In the genomic region with DNA sequence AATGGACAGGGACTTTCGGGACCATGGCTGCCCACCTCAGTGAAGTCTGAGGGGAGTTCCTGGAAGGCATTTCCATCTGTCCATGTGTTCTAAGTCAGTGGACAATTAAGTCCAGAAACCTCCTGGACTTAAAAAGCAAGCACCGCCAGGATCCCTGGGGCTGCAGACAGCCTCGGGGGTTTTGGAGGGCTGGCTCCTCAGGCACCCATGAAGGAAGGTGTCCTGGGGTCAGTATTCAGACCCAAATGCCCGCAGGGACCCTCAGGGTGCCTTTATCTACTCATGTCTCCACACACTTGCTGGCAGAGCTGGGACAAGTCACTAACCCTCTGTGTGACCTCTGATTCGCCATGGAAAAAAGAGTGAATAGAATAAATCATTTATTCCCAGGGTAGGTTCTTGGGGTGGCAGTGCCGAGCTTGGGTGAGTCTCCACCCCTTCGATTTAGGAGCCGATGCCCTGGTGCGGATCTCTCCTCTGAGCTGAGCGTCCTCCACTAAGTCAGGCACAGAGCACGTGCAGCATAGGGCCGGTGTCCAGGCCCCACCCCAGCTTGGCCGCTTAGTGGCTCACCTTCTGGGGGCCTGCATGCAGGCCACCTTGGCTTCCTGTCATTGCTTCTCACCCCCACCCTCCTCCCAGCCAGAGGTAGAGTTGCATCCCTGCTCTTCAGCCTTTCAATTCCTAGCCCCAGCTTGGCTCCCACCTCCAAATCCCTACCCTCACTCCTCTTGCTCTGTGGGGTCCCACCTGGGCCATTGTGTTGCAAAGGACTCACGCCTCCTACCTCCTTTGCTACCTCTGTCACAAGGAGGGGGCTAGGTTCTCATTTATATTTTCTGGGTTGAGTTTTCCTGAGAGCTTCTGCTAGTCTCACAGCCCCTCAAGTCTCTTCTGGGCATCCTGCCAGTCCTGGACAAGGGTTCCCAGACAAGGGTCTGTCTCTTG, we compare ENCODE assay signal across 16 cellular contexts. TPM values are rescaled to one million over a fixed set of nuclear protein-coding genes. Genes with fewer than 3 reads are reported as not detected.
DNase-seq lines count a peak whose midpoint lies in the region; ATAC-seq and TF ChIP-seq lines count a peak whose summit lies in the region.
"Had no signal": no experiment of that assay in that cellular context is flagged by ENCODE, and none has a peak within 500 bp of the region (broad histone marks: within the 10 kb centered on the region; RNA-seq: fewer than 3 reads in every experiment).

No MANE protein-coding gene starts in this region.

- no peaks in the 10 kb centered on the region for H3K9me3 Mint-ChIP-seq in CD4-positive, alpha-beta T cell
- H3K9me3 Mint-ChIP-seq in activated naive CD8-positive, alpha-beta T cell treated with anti-CD3 and anti-CD28 coated beads, Interleukin-2, amount 50 U/mL, for 24 hours = no peaks in the 10 kb centered on the region
- H3K9me3 Mint-ChIP-seq in naive B cell = no peaks in the 10 kb centered on the region
- H3K9me3 Mint-ChIP-seq in activated T-cell treated with anti-CD3 and anti-CD28 coated beads, Interleukin-2, amount 50 U/mL, for 4 hours = no peaks in the 10 kb centered on the region
- H3K9me3 Mint-ChIP-seq: activated CD4-positive, alpha-beta T cell treated with anti-CD3 and anti-CD28 coated beads, Interleukin-2, amount 10 ng/mL, durations not matched to agents 7 days and 5 days; activated naive CD4-positive, alpha-beta T cell treated with anti-CD3 and anti-CD28 coated beads for 36 hours had no signal

- H3K4me1 Mint-ChIP-seq in CD4-positive, alpha-beta T cell (ENCODE audit: low read depth) = peaks cover 54% of the 10 kb centered on the region
- peaks cover 64% of the 10 kb centered on the region for H3K4me1 Mint-ChIP-seq in activated naive CD8-positive, alpha-beta T cell treated with anti-CD3 and anti-CD28 coated beads, Interleukin-2, amount 50 U/mL, for 24 hours
- peaks cover 43 to 55% (median 54%) of the 10 kb centered on the region in 3 donors for H3K4me1 Mint-ChIP-seq in naive B cell
- peaks cover 63% of the 10 kb centered on the region for H3K4me1 Mint-ChIP-seq in activated T-cell treated with anti-CD3 and anti-CD28 coated beads, Interleukin-2, amount 50 U/mL, for 4 hours (ENCODE audit: low read depth)

- no peaks in the 10 kb centered on the region for H3K9me3 ChIP-seq in CD4-positive, alpha-beta T cell (ENCODE audit: control insufficient read depth, low read length)
- H3K9me3 ChIP-seq: BLaER1 treated with 17β-estradiol and CSF1 and Interleukin-3, amounts not matched to agents 10 nM and 100 nM had no signal

- no peaks in the 10 kb centered on the region for H3K27me3 ChIP-seq in CD4-positive, alpha-beta T cell (ENCODE audit: control insufficient read depth, insufficient read depth, low read length)
- H3K27me3 ChIP-seq in H7 (ENCODE audit: control insufficient read depth, insufficient read depth, low read length) = no peaks in the 10 kb centered on the region
- H3K27me3 ChIP-seq: BLaER1 treated with 17β-estradiol and CSF1 and Interleukin-3, amounts not matched to agents 10 nM and 100 nM had no signal

- peak overlapping the region; percentile 98 for H3K27ac Mint-ChIP-seq in CD4-positive, alpha-beta T cell
- peak overlapping the region; percentile 90 for H3K27ac Mint-ChIP-seq in activated naive CD8-positive, alpha-beta T cell treated with anti-CD3 and anti-CD28 coated beads, Interleukin-2, amount 50 U/mL, for 24 hours
- peak overlapping the region in 5 of 6 donors; percentile 11 to 99 (median 52) for H3K27ac Mint-ChIP-seq in naive B cell

- ATAC-seq in CD4-positive, alpha-beta T cell (ENCODE audit: poor library complexity) = no peak
- no peak for ATAC-seq in activated naive CD8-positive, alpha-beta T cell treated with anti-CD3 and anti-CD28 coated beads, Interleukin-2, amount 50 U/mL, for 24 hours
- ATAC-seq in naive B cell (ENCODE audit: low read depth in 2 of 2) (no peak), GM18517 (IDR thresholded peaks at IDR 0.05; ENCODE audit: unreplicated experiment) (no peak), HG02588 (IDR thresholded peaks at IDR 0.05; ENCODE audit: unreplicated experiment) (no peak)
- ATAC-seq in activated T-cell treated with anti-CD3 and anti-CD28 coated beads, Interleukin-2, amount 50 U/mL, for 4 hours = no peak

- no peak overlapping the region for H3K27ac ChIP-seq in CD4-positive, alpha-beta T cell (ENCODE audit: low read depth, low read length)

- no peak overlapping the region for H3K4me3 ChIP-seq in H7 (ENCODE audit: insufficient read depth, low read depth, low read length)
- H3K4me3 ChIP-seq: BLaER1 treated with 17β-estradiol and CSF1 and Interleukin-3, amounts not matched to agents 10 nM and 100 nM had no signal

- CTCF ChIA-PET in CD4-positive, alpha-beta T cell (lab: Charles Lee) = no interaction called here

- POLR2A ChIA-PET in CD4-positive, alpha-beta T cell (lab: Charles Lee) = interaction anchor here (1.4 to 2.1 kb wide), 2 partner anchors 10 to 20 kb away, joined by 4 to 8 read pairs; partner anchors contain the start of gene SLC6A6

- intact Hi-C loops in CD4-positive, alpha-beta T cell (cut with DNase I, micrococcal nuclease) = no loop called here

- no peak for TF ChIP-seq CTCF in CD4-positive, alpha-beta T cell (IDR thresholded peaks at IDR 0.05)

- H3K36me3 Mint-ChIP-seq in CD4-positive, alpha-beta T cell (ENCODE audit: low read depth) = peaks cover 35% of the 10 kb centered on the region
- peaks cover 25% of the 10 kb centered on the region for H3K36me3 Mint-ChIP-seq in activated naive CD8-positive, alpha-beta T cell treated with anti-CD3 and anti-CD28 coated beads, Interleukin-2, amount 50 U/mL, for 24 hours (ENCODE audit: low read depth)
- H3K36me3 Mint-ChIP-seq in naive B cell = no peaks in the 10 kb centered on the region
- H3K36me3 Mint-ChIP-seq in activated T-cell treated with anti-CD3 and anti-CD28 coated beads, Interleukin-2, amount 50 U/mL, for 4 hours (ENCODE audit: insufficient read depth) = peaks cover 13% of the 10 kb centered on the region

- H3K36me3 ChIP-seq in H7 (replicated peaks; ENCODE audit: control insufficient read depth, insufficient read depth, low read length) = peaks cover 10% of the 10 kb centered on the region

- no peak overlapping the region for H3K4me3 Mint-ChIP-seq in CD4-positive, alpha-beta T cell
- no peak overlapping the region for H3K4me3 Mint-ChIP-seq in activated naive CD8-positive, alpha-beta T cell treated with anti-CD3 and anti-CD28 coated beads, Interleukin-2, amount 50 U/mL, for 24 hours
- no peak overlapping the region for H3K4me3 Mint-ChIP-seq in naive B cell
- H3K4me3 Mint-ChIP-seq in activated T-cell treated with anti-CD3 and anti-CD28 coated beads, Interleukin-2, amount 50 U/mL, for 4 hours = no peak overlapping the region
- H3K4me3 Mint-ChIP-seq: activated CD4-positive, alpha-beta T cell treated with anti-CD3 and anti-CD28 coated beads, Interleukin-2, amount 10 ng/mL, durations not matched to agents 7 days and 5 days; activated naive CD4-positive, alpha-beta T cell treated with anti-CD3 and anti-CD28 coated beads for 36 hours had no signal

- H3K27me3 Mint-ChIP-seq in CD4-positive, alpha-beta T cell = no peaks in the 10 kb centered on the region
- no peaks in the 10 kb centered on the region for H3K27me3 Mint-ChIP-seq in activated naive CD8-positive, alpha-beta T cell treated with anti-CD3 and anti-CD28 coated beads, Interleukin-2, amount 50 U/mL, for 24 hours
- H3K27me3 Mint-ChIP-seq in naive B cell = no peaks in the 10 kb centered on the region
- no peaks in the 10 kb centered on the region for H3K27me3 Mint-ChIP-seq in activated T-cell treated with anti-CD3 and anti-CD28 coated beads, Interleukin-2, amount 50 U/mL, for 4 hours (ENCODE audit: low read depth)
- H3K27me3 Mint-ChIP-seq: activated CD4-positive, alpha-beta T cell treated with anti-CD3 and anti-CD28 coated beads, Interleukin-2, amount 10 ng/mL, durations not matched to agents 7 days and 5 days had no signal

- no peak for DNase-seq in CD4-positive, alpha-beta T cell
- peak; percentile 90 for DNase-seq in H7
- no peak for DNase-seq in activated naive CD8-positive, alpha-beta T cell treated with anti-CD3 and anti-CD28 coated beads, Interleukin-2, amount 50 U/mL, for 24 hours
- no peak for DNase-seq in naive B cell
- DNase-seq in activated naive CD4-positive, alpha-beta T cell treated with anti-CD3 and anti-CD28 coated beads, Interleukin-2, amount 50 U/mL, for 16 hours = no peak
- DNase-seq in activated T-cell treated with anti-CD3 and anti-CD28 coated beads, Interleukin-2, amount 50 U/mL, for 4 hours = no peak
- DNase-seq: activated CD4-positive, alpha-beta T cell treated with anti-CD3 and anti-CD28 coated beads, Interleukin-2, amount 10 ng/mL, durations not matched to agents 7 days and 5 days; activated naive CD4-positive, alpha-beta T cell treated with anti-CD3 and anti-CD28 coated beads for 36 hours; foreskin melanocyte; KBM-7; kidney glomerular epithelial cell; NCI-H524; stimulated activated CD4-positive, alpha-beta T cell treated with anti-CD3 and anti-CD28 coated beads, Interleukin-1b, Interleukin-23, amount 100 ng/mL, for 48 hours had no signal

RNA-seq across cellular contexts. Expression of gene SLC6A6, which starts 19.9 kb away (rescaled TPM):
- 10 to 100 TPM; 27.8 to 31.2 TPM for total RNA-seq in CD4-positive, alpha-beta T cell
- total RNA-seq in H7 (2014; rRNA removed; shearing (Covaris generic)) = 88.8 and 113 TPM in 2 replicates
- polyA plus RNA-seq in naive B cell (ENCODE audit: low read depth in 6 of 6) = 1 to 10 TPM; 4.7 to 9.1 (median 6.2) TPM
- total RNA-seq in activated T-cell treated with anti-CD3 and anti-CD28 coated beads, Interleukin-2, amount 50 U/mL, for 4 hours = 10 to 100 TPM; 47.6 to 54.2 (median 51.2) TPM
